In genomic region chr12:124666722-124667259, GRCh38 we compare ENCODE assay signal across 12 cellular contexts.
DNase-seq lines count a peak whose midpoint lies in the region; ATAC-seq and TF ChIP-seq lines count a peak whose summit lies in the region.
"Had no signal": no experiment of that assay in that cellular context is flagged by ENCODE, and none has a peak within 500 bp of the region (broad histone marks: within the 10 kb centered on the region; RNA-seq: fewer than 3 reads in every experiment).

No MANE protein-coding gene starts in this region.

- peak overlapping the region; percentile 32; the same call in 1 of the 2 replicates for H2BK120ac ChIP-seq in IMR-90 (ENCODE audit: low read depth, low read length)

- no peak overlapping the region for H4K8ac ChIP-seq in IMR-90 (ENCODE audit: low read depth in 2 of 2, low read length in 2 of 2)

- H2BK20ac ChIP-seq in IMR-90 (ENCODE audit: low read depth, low read length) = no peak overlapping the region

- H3K4me2 ChIP-seq in IMR-90 (ENCODE audit: low read depth, low read length) (no peak overlapping the region), smooth muscle cell (no peak overlapping the region)
- H3K4me2 ChIP-seq: BLaER1 had no signal

- H3K79me2 ChIP-seq in smooth muscle cell (ENCODE audit: low read depth) = no peaks in the 10 kb centered on the region

- H3K4ac ChIP-seq in IMR-90 (ENCODE audit: low read depth, low read length) = no peak overlapping the region

- no peaks in the 10 kb centered on the region for H3K36me3 Mint-ChIP-seq in activated T-cell treated with anti-CD3 and anti-CD28 coated beads, Interleukin-2, amount 50 U/mL, for 4 hours (ENCODE audit: insufficient read depth)

- in situ Hi-C loops in IMR-90 (cut with MboI; ENCODE audit: low sequenced_read_pairs) = no loop called here

- CTCF ChIA-PET in IMR-90 (lab: Yijun Ruan, JAX) = no interaction called here

- WGBS in IMR-90 (ENCODE audit: extremely low coverage in 2 of 2, insufficient read length in 1 of 2), 2 experiments = no CpG with 5 or more reads among the region's 4 CpGs
- WGBS in sigmoid colon, 2 donors = 91 to 94% methylated on average over 4 of the region's 4 CpGs
- WGBS in smooth muscle cell (ENCODE audit: low lambda C conversion rate) = 97% methylated on average over 4 of the region's 4 CpGs

- H3K9ac ChIP-seq in IMR-90 (ENCODE audit: low read depth, low read length) (no peak overlapping the region), smooth muscle cell (ENCODE audit: low read depth) (no peak overlapping the region)
- H3K9ac ChIP-seq: BLaER1 had no signal

- no peak overlapping the region for H3K56ac ChIP-seq in IMR-90 (ENCODE audit: extremely low read depth, insufficient read depth, low read length)

- ATAC-seq in Right ventricle myocardium inferior (no peak), IMR-90 (ENCODE audit: low read depth) (no peak), left lung (no peak), HG03520 (IDR thresholded peaks at IDR 0.05; ENCODE audit: unreplicated experiment) (no peak)
- ATAC-seq in activated T-cell treated with anti-CD3 and anti-CD28 coated beads, Interleukin-2, amount 50 U/mL, for 4 hours = no peak

- no peak overlapping the region for H2AFZ ChIP-seq in IMR-90 (replicated peaks; ENCODE audit: low read length, poor library complexity)
- H2AFZ ChIP-seq in smooth muscle cell (ENCODE audit: low read depth) = no peak overlapping the region

- dilution Hi-C loops in IMR-90 (cut with HindIII; ENCODE audit: low sequenced_read_pairs, unreplicated experiment) = no loop called here

- no peak for TF ChIP-seq EP300 in sigmoid colon (IDR thresholded peaks at IDR 0.05)

- DNase-seq in Right ventricle myocardium inferior (ENCODE audit: missing footprints) = peak; percentile 58
- DNase-seq in cardiac septum (ENCODE audit: low spot score) = no peak
- DNase-seq in IMR-90 = no peak
- DNase-seq in left lung = no peak
- peak; percentile 43 for DNase-seq in sigmoid colon
- DNase-seq in activated T-cell treated with anti-CD3 and anti-CD28 coated beads, Interleukin-2, amount 50 U/mL, for 4 hours = no peak
- DNase-seq in smooth muscle cell (lab: John Stamatoyannopoulos, UW; ENCODE audit: unreplicated experiment) = no peak
- DNase-seq: 8988T; AML-193; CD8-positive, alpha-beta memory T cell had no signal

- BruUV-seq in IMR-90 (replicated peaks; lab: Mats Ljungman, UMichigan) = no TSS peak

- no peaks in the 10 kb centered on the region for H3K27me3 Mint-ChIP-seq in activated T-cell treated with anti-CD3 and anti-CD28 coated beads, Interleukin-2, amount 50 U/mL, for 4 hours (ENCODE audit: low read depth)

- H3K4me1 Mint-ChIP-seq in activated T-cell treated with anti-CD3 and anti-CD28 coated beads, Interleukin-2, amount 50 U/mL, for 4 hours (ENCODE audit: low read depth) = no peaks in the 10 kb centered on the region
- H3K4me1 Mint-ChIP-seq: CD8-positive, alpha-beta memory T cell had no signal

- no peak for TF ChIP-seq RAD21 in IMR-90 (IDR thresholded peaks at IDR 0.05; ENCODE audit: low read length)

- no peak overlapping the region for H3K18ac ChIP-seq in IMR-90 (ENCODE audit: low read depth, low read length)

- intact Hi-C loops in Right ventricle myocardium inferior (cut with DNase I) (no loop called here), cardiac septum (cut with DNase I) (no loop called here), IMR-90 (cut with micrococcal nuclease) (no loop called here), left lung (cut with DNase I) (no loop called here), sigmoid colon (cut with DNase I) (no loop called here)

- no peak for TF ChIP-seq CTCF in IMR-90 (conservative IDR thresholded peaks at IDR 0.05; ENCODE audit: low read depth, low read length)
- TF ChIP-seq CTCF in left lung (IDR thresholded peaks at IDR 0.05) = no peak
- TF ChIP-seq CTCF in sigmoid colon (IDR thresholded peaks at IDR 0.05) = no peak
- TF ChIP-seq CTCF in smooth muscle cell (IDR thresholded peaks at IDR 0.05; ENCODE audit: borderline replicate concordance, insufficient read depth, poor library complexity, severe bottlenecking) = no peak

- H3K79me1 ChIP-seq in IMR-90 (ENCODE audit: low read depth in 1 of 2, low read length in 2 of 2) = no peaks in the 10 kb centered on the region

- no peak overlapping the region for H3K4me3 Mint-ChIP-seq in activated T-cell treated with anti-CD3 and anti-CD28 coated beads, Interleukin-2, amount 50 U/mL, for 4 hours
- H3K4me3 Mint-ChIP-seq: CD8-positive, alpha-beta memory T cell had no signal

- no peak overlapping the region for H2BK5ac ChIP-seq in IMR-90 (ENCODE audit: low read depth, low read length, poor library complexity, severe bottlenecking)

- peaks cover 3% of the 10 kb centered on the region; the same call in 1 of the 2 replicates for H3K9me1 ChIP-seq in IMR-90 (ENCODE audit: insufficient read depth, low read length)

- 0 out of 3 replicates have a peak overlapping the region, but pooled peaks have one; percentile 75 for H2BK15ac ChIP-seq in IMR-90 (ENCODE audit: low read depth, low read length)

- no peak overlapping the region for H3K14ac ChIP-seq in IMR-90 (replicated peaks; ENCODE audit: low read depth, low read length)

- no peaks in the 10 kb centered on the region for H3K9me3 Mint-ChIP-seq in activated T-cell treated with anti-CD3 and anti-CD28 coated beads, Interleukin-2, amount 50 U/mL, for 4 hours

- H2AK5ac ChIP-seq in IMR-90 (ENCODE audit: low read depth, low read length) = peak overlapping the region; percentile 45; the same call in 1 of the 2 replicates

- H2AK9ac ChIP-seq in IMR-90 (replicated peaks; ENCODE audit: low read depth, low read length, poor library complexity) = peak overlapping the region; percentile 67

- H4K5ac ChIP-seq in IMR-90 (ENCODE audit: low read depth, low read length) = no peak overlapping the region

- H3F3A ChIP-seq in smooth muscle cell (ENCODE audit: low read depth) = peaks cover 34% of the 10 kb centered on the region

- H3K27ac ChIP-seq in IMR-90 (ENCODE audit: insufficient read depth, low read length) (no peak overlapping the region), left lung (peak overlapping the region; percentile 61 to 63), sigmoid colon (no peak overlapping the region), smooth muscle cell (ENCODE audit: low read depth) (no peak overlapping the region)
- H3K27ac ChIP-seq: BLaER1 had no signal

- H3K27me3 ChIP-seq in IMR-90 (ENCODE audit: control insufficient read depth, insufficient read depth, low read length) = no peaks in the 10 kb centered on the region
- no peaks in the 10 kb centered on the region for H3K27me3 ChIP-seq in left lung
- H3K27me3 ChIP-seq in sigmoid colon = no peaks in the 10 kb centered on the region
- no peaks in the 10 kb centered on the region for H3K27me3 ChIP-seq in smooth muscle cell (ENCODE audit: low read depth)
- H3K27me3 ChIP-seq: BLaER1 had no signal

- H3K23ac ChIP-seq in IMR-90 (ENCODE audit: low read depth, low read length) = no peak overlapping the region

- peaks cover 14% of the 10 kb centered on the region for H3K9me3 ChIP-seq in IMR-90 (ENCODE audit: control insufficient read depth, insufficient read depth, low read length)
- H3K9me3 ChIP-seq in left lung = peaks cover 0 to 9% of the 10 kb centered on the region in 2 donors
- H3K9me3 ChIP-seq in sigmoid colon = peaks cover 0 to 8% (median under 1%) of the 10 kb centered on the region in 4 donors
- no peaks in the 10 kb centered on the region for H3K9me3 ChIP-seq in smooth muscle cell (replicated peaks; ENCODE audit: low read depth)

- TF ChIP-seq POLR2A in IMR-90 (IDR thresholded peaks at IDR 0.05; ENCODE audit: low read depth, low read length) = no peak
- no peak for TF ChIP-seq POLR2A in sigmoid colon (IDR thresholded peaks at IDR 0.05)

- H3K4me1 ChIP-seq in IMR-90 (ENCODE audit: control insufficient read depth, insufficient read depth, low read length) (peaks cover 8% of the 10 kb centered on the region), left lung (peaks cover 15 to 36% of the 10 kb centered on the region in 2 donors), sigmoid colon (peaks cover 0 to 12% (median 0%) of the 10 kb centered on the region in 4 donors), smooth muscle cell (ENCODE audit: low read depth) (peaks cover 11% of the 10 kb centered on the region)

- H4K20me1 ChIP-seq in IMR-90 (ENCODE audit: insufficient read depth, low read length) = no peaks in the 10 kb centered on the region
- H4K20me1 ChIP-seq in smooth muscle cell (ENCODE audit: low read depth) = no peaks in the 10 kb centered on the region
- H4K20me1 ChIP-seq: BLaER1 had no signal

- POLR2A ChIA-PET in IMR-90 (lab: Charles Lee; ENCODE audit: unreplicated experiment) = no interaction called here

- no peak overlapping the region for H3K4me3 ChIP-seq in IMR-90 (ENCODE audit: insufficient read depth, low read depth, low read length)
- H3K4me3 ChIP-seq in left lung = no peak overlapping the region
- H3K4me3 ChIP-seq in sigmoid colon = no peak overlapping the region
- H3K4me3 ChIP-seq in smooth muscle cell = no peak overlapping the region
- H3K4me3 ChIP-seq: BLaER1 had no signal

- H3K36me3 ChIP-seq in IMR-90 (ENCODE audit: control insufficient read depth, insufficient read depth, low read length) = no peaks in the 10 kb centered on the region
- H3K36me3 ChIP-seq in left lung = no peaks in the 10 kb centered on the region
- no peaks in the 10 kb centered on the region for H3K36me3 ChIP-seq in sigmoid colon
- H3K36me3 ChIP-seq in smooth muscle cell (ENCODE audit: low read depth) = no peaks in the 10 kb centered on the region
- H3K36me3 ChIP-seq: BLaER1 had no signal

- peak overlapping the region; percentile 14; the same call in 1 of the 2 replicates for H4K91ac ChIP-seq in IMR-90 (ENCODE audit: insufficient read depth, low read depth, low read length)

TF ChIP-seq in IMR-90, 13 proteins besides CTCF, POLR2A, EP300 and RAD21 (continues in another document):
- no peak for TF ChIP-seq RFX5 (IDR thresholded peaks at IDR 0.05; ENCODE audit: low read depth, low read length)
- no peak for TF ChIP-seq RCOR1 (IDR thresholded peaks at IDR 0.05; ENCODE audit: insufficient replicate concordance, low read length)
- TF ChIP-seq MAFK (IDR thresholded peaks at IDR 0.05; ENCODE audit: low read depth, low read length) = no peak
- TF ChIP-seq MAZ (IDR thresholded peaks at IDR 0.05; ENCODE audit: borderline replicate concordance, low read depth, low read length) = no peak
- TF ChIP-seq, protein P1, sequence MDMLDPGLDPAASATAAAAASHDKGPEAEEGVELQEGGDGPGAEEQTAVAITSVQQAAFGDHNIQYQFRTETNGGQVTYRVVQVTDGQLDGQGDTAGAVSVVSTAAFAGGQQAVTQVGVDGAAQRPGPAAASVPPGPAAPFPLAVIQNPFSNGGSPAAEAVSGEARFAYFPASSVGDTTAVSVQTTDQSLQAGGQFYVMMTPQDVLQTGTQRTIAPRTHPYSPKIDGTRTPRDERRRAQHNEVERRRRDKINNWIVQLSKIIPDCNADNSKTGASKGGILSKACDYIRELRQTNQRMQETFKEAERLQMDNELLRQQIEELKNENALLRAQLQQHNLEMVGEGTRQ (IDR thresholded peaks at IDR 0.05; ENCODE audit: low read depth, low read length) = no peak
- no peak for TF ChIP-seq MXI1 (IDR thresholded peaks at IDR 0.05; ENCODE audit: borderline replicate concordance, low read depth, low read length)
- no peak for TF ChIP-seq SMC3 (IDR thresholded peaks at IDR 0.05; ENCODE audit: low read depth, low read length)
- TF ChIP-seq CHD1 (IDR thresholded peaks at IDR 0.05; ENCODE audit: low read depth, low read length) = no peak
- no peak for TF ChIP-seq BHLHE40 (IDR thresholded peaks at IDR 0.05; ENCODE audit: low read depth, low read length)

Comparison
In these comparisons a context has a peak if more than half of its experiments do, and no peak if none do; other contexts are left out.
1. DNase-seq: peak in Right ventricle myocardium inferior (single experiment) and sigmoid colon (single experiment); none in cardiac septum (single experiment), IMR-90 (single experiment), left lung (0 of 2), activated T-cell treated with anti-CD3 and anti-CD28 coated beads, Interleukin-2, amount 50 U/mL, for 4 hours (single experiment) and smooth muscle cell (single experiment).
2. H3K27ac ChIP-seq: peak in left lung (2 of 2); none in IMR-90 (single experiment), sigmoid colon (0 of 4) and smooth muscle cell (single experiment).